In genomic region chr11:76320929-76321328, GRCh38 we compare ENCODE assay signal across 1 cellular context.
TF ChIP-seq lines count a peak whose summit lies in the region.

No MANE protein-coding gene starts in this region.

TF ChIP-seq in WTC11, 78 proteins besides CTCF, POLR2A, EP300 and RAD21 (continued from another document):
- no peak for TF ChIP-seq STAT6 (CRISPR knock-in tag; conservative IDR thresholded peaks at IDR 0.05; ENCODE audit: low read depth)
- TF ChIP-seq, protein P1, sequence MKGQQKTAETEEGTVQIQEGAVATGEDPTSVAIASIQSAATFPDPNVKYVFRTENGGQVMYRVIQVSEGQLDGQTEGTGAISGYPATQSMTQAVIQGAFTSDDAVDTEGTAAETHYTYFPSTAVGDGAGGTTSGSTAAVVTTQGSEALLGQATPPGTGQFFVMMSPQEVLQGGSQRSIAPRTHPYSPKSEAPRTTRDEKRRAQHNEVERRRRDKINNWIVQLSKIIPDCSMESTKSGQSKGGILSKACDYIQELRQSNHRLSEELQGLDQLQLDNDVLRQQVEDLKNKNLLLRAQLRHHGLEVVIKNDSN (CRISPR knock-in tag; IDR thresholded peaks at IDR 0.05), result no peak
- TF ChIP-seq ZNF317 (CRISPR knock-in tag; IDR thresholded peaks at IDR 0.05; ENCODE audit: borderline replicate concordance, low read depth), result no peak
- TF ChIP-seq FOXK1 (CRISPR knock-in tag; IDR thresholded peaks at IDR 0.05), result no peak
- TF ChIP-seq, protein P2, sequence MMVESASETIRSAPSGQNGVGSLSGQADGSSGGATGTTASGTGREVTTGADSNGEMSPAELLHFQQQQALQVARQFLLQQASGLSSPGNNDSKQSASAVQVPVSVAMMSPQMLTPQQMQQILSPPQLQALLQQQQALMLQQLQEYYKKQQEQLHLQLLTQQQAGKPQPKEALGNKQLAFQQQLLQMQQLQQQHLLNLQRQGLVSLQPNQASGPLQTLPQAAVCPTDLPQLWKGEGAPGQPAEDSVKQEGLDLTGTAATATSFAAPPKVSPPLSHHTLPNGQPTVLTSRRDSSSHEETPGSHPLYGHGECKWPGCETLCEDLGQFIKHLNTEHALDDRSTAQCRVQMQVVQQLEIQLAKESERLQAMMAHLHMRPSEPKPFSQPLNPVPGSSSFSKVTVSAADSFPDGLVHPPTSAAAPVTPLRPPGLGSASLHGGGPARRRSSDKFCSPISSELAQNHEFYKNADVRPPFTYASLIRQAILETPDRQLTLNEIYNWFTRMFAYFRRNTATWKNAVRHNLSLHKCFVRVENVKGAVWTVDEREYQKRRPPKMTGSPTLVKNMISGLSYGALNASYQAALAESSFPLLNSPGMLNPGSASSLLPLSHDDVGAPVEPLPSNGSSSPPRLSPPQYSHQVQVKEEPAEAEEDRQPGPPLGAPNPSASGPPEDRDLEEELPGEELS (CRISPR knock-in tag; IDR thresholded peaks at IDR 0.05), result no peak
- no peak for TF ChIP-seq ZNF423 (CRISPR knock-in tag; IDR thresholded peaks at IDR 0.05)
- TF ChIP-seq CDX4 (CRISPR knock-in tag; IDR thresholded peaks at IDR 0.05; ENCODE audit: borderline replicate concordance), result no peak
- TF ChIP-seq OVOL2 (CRISPR knock-in tag; IDR thresholded peaks at IDR 0.05; ENCODE audit: borderline replicate concordance), result no peak
- TF ChIP-seq ZNF263 (CRISPR knock-in tag; IDR thresholded peaks at IDR 0.05; ENCODE audit: low read depth), result no peak
- TF ChIP-seq CREB1 (CRISPR knock-in tag; IDR thresholded peaks at IDR 0.05), result no peak
